8 cellular contexts compared by ENCODE assay signal in genomic region chr19:8321760-8322637, GRCh38. TPM values are rescaled to one million over a fixed set of nuclear protein-coding genes. Genes with fewer than 3 reads are reported as not detected.
A peak's percentile ranks its signal among the peaks of the same experiment; 100 is the strongest.
DNase-seq lines count a peak whose midpoint lies in the region; ATAC-seq and TF ChIP-seq lines count a peak whose summit lies in the region.

No MANE protein-coding gene starts in this region.

- H3K79me2 ChIP-seq in Loucy (ENCODE audit: insufficient read depth, low read length), result peaks cover 47% of the 10 kb centered on the region

- H3K9me3 Mint-ChIP-seq in dendritic cell treated with granulocyte-macrophage colony-stimulating factor and Interleukin-4, amounts not matched to agents 40 ng/mL and 50 ng/mL, for 4 days, result peaks cover 5% of the 10 kb centered on the region

- peaks cover 47% of the 10 kb centered on the region for H3K4me1 Mint-ChIP-seq in dendritic cell treated with granulocyte-macrophage colony-stimulating factor and Interleukin-4, amounts not matched to agents 40 ng/mL and 50 ng/mL, for 4 days (ENCODE audit: low read depth)

- H3K4me1 ChIP-seq in Loucy (ENCODE audit: insufficient read depth, low read length, poor library complexity, severe bottlenecking), result peaks cover 33% of the 10 kb centered on the region
- peaks cover 28% of the 10 kb centered on the region for H3K4me1 ChIP-seq in mononuclear cell (ENCODE audit: insufficient read depth, low read length)

- no peak for TF ChIP-seq CTCF in Loucy (conservative IDR thresholded peaks at IDR 0.05; ENCODE audit: low read length)

- peaks cover 27% of the 10 kb centered on the region for H4K20me1 ChIP-seq in Loucy (ENCODE audit: insufficient read depth, low read length, poor library complexity, severe bottlenecking)

- no peak for ATAC-seq in HG02870 (IDR thresholded peaks at IDR 0.05; ENCODE audit: unreplicated experiment)

- H3K9me3 ChIP-seq in Loucy (ENCODE audit: insufficient read depth, low read depth, low read length) (no peaks in the 10 kb centered on the region), mononuclear cell (ENCODE audit: low read depth, low read length) (no peaks in the 10 kb centered on the region)

- peak overlapping the region; percentile 99 for H3K9ac ChIP-seq in Loucy (ENCODE audit: low read depth, low read length, poor library complexity, severe bottlenecking)

- peak overlapping the region; percentile 90 for H3K4me3 Mint-ChIP-seq in dendritic cell treated with granulocyte-macrophage colony-stimulating factor and Interleukin-4, amounts not matched to agents 40 ng/mL and 50 ng/mL, for 4 days

- peak overlapping the region; percentile 97 for H3K4me2 ChIP-seq in Loucy (ENCODE audit: low read depth, low read length, poor library complexity, severe bottlenecking)

- no peaks in the 10 kb centered on the region for H3F3A ChIP-seq in Loucy (ENCODE audit: low read depth)

- H3K36me3 Mint-ChIP-seq in dendritic cell treated with granulocyte-macrophage colony-stimulating factor and Interleukin-4, amounts not matched to agents 40 ng/mL and 50 ng/mL, for 4 days (ENCODE audit: low read depth), result peaks cover 44% of the 10 kb centered on the region

- no peaks in the 10 kb centered on the region for H3K27me3 ChIP-seq in Loucy (ENCODE audit: insufficient read depth, low read length, poor library complexity, severe bottlenecking)
- no peaks in the 10 kb centered on the region for H3K27me3 ChIP-seq in mononuclear cell (ENCODE audit: insufficient read depth, low read length)

- H3K4me3 ChIP-seq in Loucy (ENCODE audit: low read length, poor library complexity, severe bottlenecking), result peak overlapping the region; percentile 94
- H3K4me3 ChIP-seq in mononuclear cell (ENCODE audit: low read length), result peak overlapping the region; percentile 77

- peak overlapping the region; percentile 24; the same call in 1 of the 2 replicates for H2AFZ ChIP-seq in Loucy (ENCODE audit: low read length)

- no peaks in the 10 kb centered on the region for H3K36me3 ChIP-seq in Loucy (ENCODE audit: insufficient read depth, low read length)

- DNase-seq in CD1c-positive myeloid dendritic cell (ENCODE audit: extremely low spot score) (peak; percentile 45), NCI-H2196 (lab: John Stamatoyannopoulos, UW; ENCODE audit: unreplicated experiment) (no peak), NCI-H1436 (lab: John Stamatoyannopoulos, UW) (no peak), NCI-H1048 (lab: John Stamatoyannopoulos, UW) (no peak)

- peak overlapping the region; percentile 93 for H3K27ac Mint-ChIP-seq in dendritic cell treated with granulocyte-macrophage colony-stimulating factor and Interleukin-4, amounts not matched to agents 40 ng/mL and 50 ng/mL, for 4 days

- H3K9me2 ChIP-seq in Loucy (replicated peaks; ENCODE audit: low read depth, low read length), result no peaks in the 10 kb centered on the region

- H3K27me3 Mint-ChIP-seq in dendritic cell treated with granulocyte-macrophage colony-stimulating factor and Interleukin-4, amounts not matched to agents 40 ng/mL and 50 ng/mL, for 4 days, result peaks cover 12% of the 10 kb centered on the region

- intact Hi-C loops in dendritic cell treated with granulocyte-macrophage colony-stimulating factor and Interleukin-4, amounts not matched to agents 40 ng/mL and 50 ng/mL, for 4 days (cut with micrococcal nuclease), result loop anchor here (10.0 kb wide), 1 partner anchor 57 kb away; no protein-coding TSS in a partner anchor

RNA-seq across cellular contexts. Expression of gene RPS28, which starts 0.7 kb away (rescaled TPM):
- 352 TPM for total RNA-seq in mononuclear cell

RNA-seq across cellular contexts. Expression of gene NDUFA7, which starts 0.8 kb away (rescaled TPM):
- 15.3 TPM for total RNA-seq in mononuclear cell

RNA-seq across cellular contexts. Expression of gene CD320, which starts 13.8 kb away (rescaled TPM):
- 14.6 TPM for total RNA-seq in mononuclear cell

RNA-seq across cellular contexts. Expression of gene KANK3, which starts 21.1 kb away (rescaled TPM):
- total RNA-seq in mononuclear cell, result 0.42 TPM

RNA-seq across cellular contexts. Expression of gene ANGPTL4, which starts 42.0 kb away (rescaled TPM):
- total RNA-seq in mononuclear cell, result not detected
